15 cellular contexts compared by ENCODE assay signal in the genomic region with DNA sequence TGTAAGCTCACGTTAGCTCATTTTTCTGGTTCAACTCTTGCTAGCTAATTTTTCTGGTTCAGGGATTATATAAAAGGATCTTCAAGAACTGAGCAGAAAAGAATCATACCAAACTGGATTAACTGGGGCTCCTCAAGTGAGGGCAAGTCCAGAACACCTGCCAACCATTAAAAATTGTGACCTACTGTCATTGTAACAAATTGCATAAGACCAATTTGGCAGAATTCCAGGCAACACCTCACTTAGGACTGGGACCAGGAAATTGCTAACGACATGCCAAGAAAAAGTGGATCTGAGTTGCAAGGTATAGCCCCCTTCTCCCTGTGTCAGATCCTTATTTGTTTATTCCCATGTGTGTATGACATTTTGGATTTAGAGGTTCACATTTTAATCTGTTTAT.
DNase-seq lines count a peak whose midpoint lies in the region; ATAC-seq and TF ChIP-seq lines count a peak whose summit lies in the region.
"Had no signal": no experiment of that assay in that cellular context is flagged by ENCODE, and none has a peak within 500 bp of the region (broad histone marks: within the 10 kb centered on the region; RNA-seq: fewer than 3 reads in every experiment).

No MANE protein-coding gene starts in this region.

- H3K9ac ChIP-seq in SK-N-MC (ENCODE audit: insufficient read length), result no peak overlapping the region

- TF ChIP-seq CTCF in coronary artery (IDR thresholded peaks at IDR 0.05), result no peak

- peak; percentile 77 for DNase-seq in COR-L47 (lab: John Stamatoyannopoulos, UW)
- DNase-seq in NCI-H1417 treated with DMSO at 0.1 percent for 48 hours (lab: John Stamatoyannopoulos, UW), result peak; percentile 66
- no peak for DNase-seq in SK-N-MC (ENCODE audit: low read depth, low spot score)
- DNase-seq in kidney tubule cell (ENCODE audit: low spot score), result peak; percentile 11
- no peak for DNase-seq in coronary artery (ENCODE audit: low spot score)
- no peak for DNase-seq in erythroblast (lab: John Stamatoyannopoulos, UW)
- DNase-seq: activated B cell treated with CpG ODN at 0.5 μM for 24 hours; activated T-cell treated with anti-CD3 and anti-CD28 coated beads, Interleukin-2, amount 50 U/mL, for 24 hours; aorta; stimulated activated CD4-positive, alpha-beta T cell treated with anti-CD3 and anti-CD28 coated beads, Interleukin-4, amount 100 ng/mL, for 4 hours; stimulated activated naive CD8-positive, alpha-beta T cell treated with anti-CD3 and anti-CD28 coated beads, Interleukin-15, amount 100 ng/mL, for 72 hours had no signal

- H3K4me3 ChIP-seq in SK-N-MC (peak overlapping the region; percentile 68), coronary artery (no peak overlapping the region)
- H3K4me3 ChIP-seq: SJSA1 had no signal

- H3K27ac ChIP-seq in SK-N-MC (peak overlapping the region; percentile 46; the same call in 1 of the 2 replicates), coronary artery (no peak overlapping the region)
- H3K27ac ChIP-seq: C4-2B, SJSA1 had no signal

- TF ChIP-seq POLR2A in erythroblast (IDR thresholded peaks at IDR 0.05; ENCODE audit: low read length), result no peak

- no peaks in the 10 kb centered on the region for H3K9me3 ChIP-seq in SK-N-MC (ENCODE audit: low read depth, low read length)
- H3K9me3 ChIP-seq: SJSA1 had no signal

- H3K36me3 ChIP-seq in SK-N-MC (ENCODE audit: insufficient read depth, low read length), result no peaks in the 10 kb centered on the region
- H3K36me3 ChIP-seq: SJSA1 had no signal

- ATAC-seq in GM18511 (IDR thresholded peaks at IDR 0.05; ENCODE audit: unreplicated experiment), result no peak
- ATAC-seq in GM21825 (IDR thresholded peaks at IDR 0.05; ENCODE audit: unreplicated experiment), result no peak
- ATAC-seq: stimulated activated naive CD8-positive, alpha-beta T cell treated with anti-CD3 and anti-CD28 coated beads, Interleukin-15, amount 100 ng/mL, for 72 hours had no signal

Comparison
In these comparisons a context has a peak if more than half of its experiments do, and no peak if none do; other contexts are left out.
1. DNase-seq: peak in COR-L47 (single experiment), NCI-H1417 treated with DMSO at 0.1 percent for 48 hours (single experiment) and kidney tubule cell (single experiment); none in SK-N-MC (single experiment), coronary artery (single experiment) and erythroblast (0 of 2).